In the genomic region with DNA sequence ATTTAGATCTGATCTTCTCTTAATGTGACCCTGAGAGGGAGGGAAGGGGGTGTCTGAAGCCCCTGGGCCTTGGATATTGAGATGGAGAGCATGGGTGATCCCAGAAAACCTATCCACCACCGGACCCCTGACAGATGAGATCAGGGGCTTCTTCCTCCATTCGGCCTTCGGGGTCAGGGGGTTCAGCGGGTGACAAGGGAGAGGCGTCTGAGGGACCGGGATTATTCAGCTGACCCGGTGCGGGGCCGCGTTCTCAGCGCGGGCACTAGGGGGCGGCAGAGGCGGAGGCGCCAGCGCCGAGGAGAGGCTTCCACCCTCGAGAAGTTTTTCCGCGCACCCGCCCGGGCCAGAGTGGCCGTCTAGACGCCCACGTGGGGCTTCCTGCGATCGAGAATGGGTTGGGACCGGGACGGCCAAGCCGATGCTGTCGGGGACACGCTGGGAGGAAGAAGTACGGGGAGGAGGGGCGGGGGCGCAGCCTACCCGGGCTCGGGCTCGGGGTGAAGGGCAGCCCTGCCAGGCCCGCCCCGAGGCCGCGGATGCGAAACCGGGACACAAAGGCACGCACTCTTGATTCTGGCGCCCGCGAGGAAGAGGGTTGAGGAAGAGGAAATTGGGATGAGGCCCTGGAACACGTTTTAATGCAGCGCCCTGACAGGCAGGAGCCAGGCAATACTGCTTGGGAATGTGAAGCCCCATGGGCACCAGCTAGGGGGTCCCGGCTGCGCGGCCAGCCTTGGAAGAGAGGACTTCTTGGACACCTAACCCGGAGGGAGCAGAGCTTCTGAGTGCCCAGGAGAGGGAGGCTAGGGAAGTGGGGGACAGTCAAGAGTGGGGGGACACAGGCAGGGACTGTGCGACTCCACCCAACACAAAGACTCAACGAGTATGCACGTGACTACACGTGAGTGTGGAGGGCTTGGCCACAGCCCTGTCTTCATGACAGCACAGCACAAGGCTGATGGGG, we compare ENCODE assay signal across 8 cellular contexts. TPM values are rescaled to one million over a fixed set of nuclear protein-coding genes. Genes with fewer than 3 reads are reported as not detected.
DNase-seq lines count a peak whose midpoint lies in the region; TF ChIP-seq lines count a peak whose summit lies in the region.

No MANE protein-coding gene starts in this region.

- H3K9me3 Mint-ChIP-seq in activated naive CD4-positive, alpha-beta T cell treated with anti-CD3 and anti-CD28 coated beads, Interleukin-2, amount 50 U/mL, for 24 hours: no peaks in the 10 kb centered on the region
- H3K9me3 Mint-ChIP-seq in osteocyte (ENCODE audit: unreplicated experiment): no peaks in the 10 kb centered on the region

- intact Hi-C loops in head of caudate nucleus (cut with DNase I): loop anchor here (5.0 kb wide), 2 partner anchors 36 to 86 kb away; no protein-coding TSS in a partner anchor
- intact Hi-C loops in testis (cut with DNase I; ENCODE audit: low total_unique reads): loop anchor here (2.0 kb wide), 1 partner anchor 85 kb away; no protein-coding TSS in a partner anchor

- DNase-seq in NCI-H82 (lab: John Stamatoyannopoulos, UW) (peak; percentile 79), NCI-H82 treated with DMSO at 0.1 percent for 48 hours (lab: John Stamatoyannopoulos, UW; ENCODE audit: unreplicated experiment) (no peak), HuH-7 (ENCODE audit: low spot score) (peak; percentile 78), SKM-1 (lab: John Stamatoyannopoulos, UW; ENCODE audit: unreplicated experiment) (peak; percentile 65), head of caudate nucleus (peak; percentile 50 to 93 (median 84)), osteocyte (ENCODE audit: extremely low spot score, unreplicated experiment) (peak; percentile 95), testis (peak; percentile 80)

- TF ChIP-seq CTCF in osteocyte (IDR thresholded peaks at IDR 0.05) (peak; percentile 96), testis (IDR thresholded peaks at IDR 0.05) (peak; percentile 87 to 90 (median 89))

- peaks cover 14% of the 10 kb centered on the region for H3K4me1 Mint-ChIP-seq in activated naive CD4-positive, alpha-beta T cell treated with anti-CD3 and anti-CD28 coated beads, Interleukin-2, amount 50 U/mL, for 24 hours
- H3K4me1 Mint-ChIP-seq in osteocyte (ENCODE audit: unreplicated experiment): peaks cover 14% of the 10 kb centered on the region

- H3K27me3 ChIP-seq in testis: no peaks in the 10 kb centered on the region

- H3K4me3 Mint-ChIP-seq in activated naive CD4-positive, alpha-beta T cell treated with anti-CD3 and anti-CD28 coated beads, Interleukin-2, amount 50 U/mL, for 24 hours: peak overlapping the region; percentile 85
- peak overlapping the region; percentile 82 for H3K4me3 Mint-ChIP-seq in osteocyte (ENCODE audit: unreplicated experiment)

- no peak overlapping the region for H3K27ac Mint-ChIP-seq in activated naive CD4-positive, alpha-beta T cell treated with anti-CD3 and anti-CD28 coated beads, Interleukin-2, amount 50 U/mL, for 24 hours
- H3K27ac Mint-ChIP-seq in osteocyte (ENCODE audit: unreplicated experiment): peak overlapping the region; percentile 69

- H3K9me3 ChIP-seq in testis: no peaks in the 10 kb centered on the region

- H3K4me3 ChIP-seq in testis: peak overlapping the region; percentile 46 to 50

- H3K36me3 ChIP-seq in testis (ENCODE audit: low read depth, missing control alignments): no peaks in the 10 kb centered on the region

- H3K4me1 ChIP-seq in testis: peaks cover 10% of the 10 kb centered on the region

- 6 to 21% methylated on average over 11 to 58 of the region's 58 CpGs for WGBS in testis, 2 donors

- H3K36me3 Mint-ChIP-seq in activated naive CD4-positive, alpha-beta T cell treated with anti-CD3 and anti-CD28 coated beads, Interleukin-2, amount 50 U/mL, for 24 hours: no peaks in the 10 kb centered on the region
- H3K36me3 Mint-ChIP-seq in osteocyte (ENCODE audit: unreplicated experiment): no peaks in the 10 kb centered on the region

- no peak for TF ChIP-seq POLR2A in testis (IDR thresholded peaks at IDR 0.05)

- no peak overlapping the region for H3K27ac ChIP-seq in testis

- no peaks in the 10 kb centered on the region for H3K27me3 Mint-ChIP-seq in activated naive CD4-positive, alpha-beta T cell treated with anti-CD3 and anti-CD28 coated beads, Interleukin-2, amount 50 U/mL, for 24 hours
- H3K27me3 Mint-ChIP-seq in osteocyte (ENCODE audit: unreplicated experiment): peaks cover 3% of the 10 kb centered on the region

RNA-seq across cellular contexts. Expression of gene COL11A2, which starts 30.6 kb away (rescaled TPM):
- 2.7 and 3.3 TPM in 2 replicates for total RNA-seq in osteocyte
- 1 to 10 TPM; 8.6 to 8.8 TPM for total RNA-seq in testis
- polyA plus RNA-seq in testis (ENCODE audit: insufficient read depth, low read depth, low replicate concordance): 8.2 TPM

RNA-seq across cellular contexts. Expression of gene RXRB, which starts 38.8 kb away (rescaled TPM):
- total RNA-seq in osteocyte (53.1 and 58.3 TPM in 2 replicates), testis (10 to 100 TPM; 42.9 to 47.3 TPM)
- 45.2 TPM for polyA plus RNA-seq in testis (ENCODE audit: insufficient read depth, low read depth, low replicate concordance)

RNA-seq across cellular contexts. Expression of gene SLC39A7, which starts 39.0 kb away (rescaled TPM):
- total RNA-seq in osteocyte (201 and 209 TPM in 2 replicates), testis (10 to 100 TPM; 79.1 to 85.7 TPM)
- 87.7 TPM for polyA plus RNA-seq in testis (ENCODE audit: insufficient read depth, low read depth, low replicate concordance)

RNA-seq across cellular contexts. Expression of gene HSD17B8, which starts 42.8 kb away (rescaled TPM):
- total RNA-seq in osteocyte (2.4 and 3.5 TPM in 2 replicates), testis (10 to 100 TPM; 25.4 to 26.3 TPM)
- polyA plus RNA-seq in testis (ENCODE audit: insufficient read depth, low read depth, low replicate concordance): 11.2 TPM

RNA-seq across cellular contexts. Expression of gene RING1, which starts 46.7 kb away (rescaled TPM):
- 56.6 and 58.8 TPM in 2 replicates for total RNA-seq in osteocyte
- 10 to 100 TPM; 36.2 to 38.0 TPM for total RNA-seq in testis
- polyA plus RNA-seq in testis (ENCODE audit: insufficient read depth, low read depth, low replicate concordance): 60.2 TPM
